Comparison of ENCODE assay signal across 28 cellular contexts in genomic region chr3:67774676-67775075, GRCh38.
"Had no signal": no experiment of that assay in that cellular context is flagged by ENCODE, and none has a peak within 500 bp of the region (broad histone marks: within the 10 kb centered on the region; RNA-seq: fewer than 3 reads in every experiment).

No MANE protein-coding gene starts in this region.

- H3K36me3 ChIP-seq: colonic mucosa, gastrocnemius medialis, right atrium auricular region, suprapubic skin, tibial artery had no signal

- H3K4me3 ChIP-seq: body of pancreas, colonic mucosa, dorsolateral prefrontal cortex, gastrocnemius medialis, right atrium auricular region, suprapubic skin, tibial artery had no signal

- H3K27ac ChIP-seq: body of pancreas, colonic mucosa, dorsolateral prefrontal cortex, gastrocnemius medialis, right atrium auricular region, suprapubic skin, tibial artery, VCaP had no signal

- H3K4me1 ChIP-seq: body of pancreas, colonic mucosa, gastrocnemius medialis, right atrium auricular region, suprapubic skin had no signal

- DNase-seq: activated CD4-positive, alpha-beta T cell treated with anti-CD3 and anti-CD28 coated beads for 48 hours; activated CD4-positive, alpha-beta T cell treated with anti-CD3 and anti-CD28 coated beads, Interleukin-2, amount 50 U/mL, for 48 hours; activated CD8-positive, alpha-beta memory T cell treated with anti-CD3 and anti-CD28 coated beads for 24 hours; activated gamma-delta T cell treated with Interleukin-2 at 50 U/mL for 16 hours; activated naive CD4-positive, alpha-beta T cell treated with anti-CD3 and anti-CD28 coated beads, Interleukin-2, amount 50 U/mL, for 16 hours; anterior cingulate cortex; body of pancreas; colonic mucosa; dorsolateral prefrontal cortex; effector memory CD4-positive, alpha-beta T cell; erythroblast; gastrocnemius medialis; head of caudate nucleus; hippocampal formation; immature natural killer cell; kidney; left colon; naive thymus-derived CD8-positive, alpha-beta T cell; occipital lobe; stimulated activated CD4-positive, alpha-beta T cell treated with anti-CD3 and anti-CD28 coated beads, Interleukin-15, amount 100 ng/mL, for 24 hours; stimulated activated CD4-positive, alpha-beta T cell treated with anti-CD3 and anti-CD28 coated beads, Interleukin-2, amount 100 ng/mL, for 24 hours; stimulated activated naive CD4-positive, alpha-beta T cell; T-helper 9 cell; tibial artery had no signal

- H3K9me3 ChIP-seq: body of pancreas, colonic mucosa, gastrocnemius medialis had no signal

- ATAC-seq: activated CD4-positive, CD25-positive, alpha-beta regulatory T cell treated with anti-CD3 and anti-CD28 coated beads, Interleukin-2, amount 50 U/mL, for 24 hours; body of pancreas; gastrocnemius medialis; left colon; naive thymus-derived CD8-positive, alpha-beta T cell had no signal

- H3K27me3 ChIP-seq: body of pancreas, colonic mucosa, dorsolateral prefrontal cortex, gastrocnemius medialis, right atrium auricular region, suprapubic skin, tibial artery had no signal
